In the genomic region with DNA sequence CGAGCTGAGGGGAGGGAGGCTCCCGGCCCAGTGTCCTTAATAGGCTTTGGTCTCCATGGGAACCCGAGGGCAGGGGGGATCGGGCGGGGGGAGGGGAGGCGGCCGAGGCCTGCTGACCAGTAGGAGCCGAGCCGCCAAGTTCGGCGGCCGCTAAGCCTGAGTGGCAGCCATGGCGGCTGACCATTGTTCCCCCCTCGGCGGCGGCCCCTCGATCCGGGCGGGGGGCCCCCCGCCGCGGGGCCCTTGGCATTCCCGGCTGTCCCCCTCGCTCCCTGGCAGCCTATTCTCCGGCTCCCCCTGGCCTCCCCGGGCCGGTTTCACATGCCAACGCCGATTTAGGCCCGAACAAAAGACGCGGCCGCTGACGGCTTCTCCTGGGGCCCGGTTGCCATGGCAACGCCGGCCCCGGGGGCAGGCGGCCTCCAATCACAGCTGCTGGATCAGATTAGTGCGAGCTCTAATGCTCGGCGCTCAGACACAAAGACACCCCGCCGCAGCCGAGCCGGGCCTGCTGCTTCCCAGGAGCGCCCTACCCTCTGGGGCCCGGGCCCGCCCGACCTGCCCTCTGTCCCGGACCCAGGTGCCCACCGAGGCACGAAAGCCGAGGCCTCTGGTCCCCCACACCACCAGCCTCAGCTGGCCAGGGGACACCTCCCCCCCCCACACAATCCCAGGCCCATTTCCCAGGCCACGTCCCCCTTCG, we compare ENCODE assay signal across 8 cellular contexts. TPM values are rescaled to one million over a fixed set of nuclear protein-coding genes. Genes with fewer than 3 reads are reported as not detected.
DNase-seq lines count a peak whose midpoint lies in the region; ATAC-seq and TF ChIP-seq lines count a peak whose summit lies in the region.

No MANE protein-coding gene starts in this region.

- no peak overlapping the region for H2BK5ac ChIP-seq in H9 (ENCODE audit: insufficient read length, low read length)

- peaks cover 72 to 78% of the 10 kb centered on the region in 2 experiments for H3K4me1 Mint-ChIP-seq in H9
- peaks cover 42% of the 10 kb centered on the region for H3K4me1 Mint-ChIP-seq in endothelial cell (ENCODE audit: unreplicated experiment)

- H3K36me3 ChIP-seq in upper lobe of left lung = no peaks in the 10 kb centered on the region
- H3K36me3 ChIP-seq in mucosa of descending colon (ENCODE audit: low read depth) = no peaks in the 10 kb centered on the region

- H3K79me1 ChIP-seq in H9 (ENCODE audit: insufficient read depth, low read depth, low read length, poor library complexity, severe bottlenecking) = peaks cover 1% of the 10 kb centered on the region

- H3T11ph ChIP-seq in H9 (ENCODE audit: low read length) = no peak overlapping the region

- peaks cover 5% of the 10 kb centered on the region for H4K20me1 ChIP-seq in H9 (ENCODE audit: control insufficient read depth, insufficient read depth, insufficient read length)

- H3K4me2 ChIP-seq in H9 (ENCODE audit: insufficient read depth, insufficient read length, low read length) = no peak overlapping the region

- DNase-seq in H9 = peak; percentile 97
- DNase-seq in NCI-H774 (lab: John Stamatoyannopoulos, UW) = peak; percentile 95
- DNase-seq in endothelial cell (ENCODE audit: low spot score) = peak; percentile 81
- DNase-seq in midbrain (lab: John Stamatoyannopoulos, UW) = peak; percentile 90
- peak in 1 of 2 donors; percentile 87 for DNase-seq in upper lobe of left lung
- DNase-seq in HuH-7 (ENCODE audit: low spot score) = no peak
- no peak for DNase-seq in mucosa of descending colon

- no peak for TF ChIP-seq POLR2A in upper lobe of left lung (IDR thresholded peaks at IDR 0.05)

- H2BK15ac ChIP-seq in H9 (ENCODE audit: low read depth, low read length) = no peak overlapping the region

- H4K8ac ChIP-seq in H9 (replicated peaks; ENCODE audit: insufficient read length, low read depth, low read length) = no peak overlapping the region

- TF ChIP-seq CTCF in H9 (conservative IDR thresholded peaks at IDR 0.05) (no peak), endothelial cell (IDR thresholded peaks at IDR 0.05; ENCODE audit: unreplicated experiment) (no peak), upper lobe of left lung (IDR thresholded peaks at IDR 0.05) (no peak), mucosa of descending colon (IDR thresholded peaks at IDR 0.05) (no peak)

- H2BK120ac ChIP-seq in H9 (ENCODE audit: low read depth, low read length, poor library complexity, severe bottlenecking) = no peak overlapping the region

- WGBS in H9 (ENCODE audit: extremely low coverage, insufficient read length, low lambda C conversion rate) = no CpG with 5 or more reads among the region's 56 CpGs
- WGBS in upper lobe of left lung, 2 donors = 24 to 47% methylated on average over 10 to 36 of the region's 56 CpGs

- H3K4me1 ChIP-seq in H9 (ENCODE audit: insufficient read depth, low read length) (peaks cover 10% of the 10 kb centered on the region; the same call in 1 of the 2 replicates), upper lobe of left lung (peaks cover 3 to 17% (median 10%) of the 10 kb centered on the region in 4 donors), mucosa of descending colon (ENCODE audit: low read depth) (peaks cover 26% of the 10 kb centered on the region)

- no peak overlapping the region for H2BK12ac ChIP-seq in H9 (ENCODE audit: insufficient read length, low read depth, low read length)

- H3K79me2 ChIP-seq in H9 (ENCODE audit: insufficient read depth, low read length) = no peaks in the 10 kb centered on the region

- H4K91ac ChIP-seq in H9 (ENCODE audit: insufficient read length, low read depth, low read length) = no peak overlapping the region

- no peak overlapping the region for H2AK5ac ChIP-seq in H9 (ENCODE audit: insufficient read length, low read length)

- no peaks in the 10 kb centered on the region for H3K9me3 Mint-ChIP-seq in H9
- no peaks in the 10 kb centered on the region for H3K9me3 Mint-ChIP-seq in endothelial cell (ENCODE audit: unreplicated experiment)

- H3K27ac ChIP-seq in H9 (ENCODE audit: insufficient read length, low read depth, low read length) (no peak overlapping the region), upper lobe of left lung (peak overlapping the region in 1 of 4 donors; percentile 49)

- H3K18ac ChIP-seq in H9 (ENCODE audit: insufficient read length, low read depth, low read length) = peak overlapping the region; percentile 87

- H3K4me3 ChIP-seq in upper lobe of left lung = peak overlapping the region in 3 of 4 donors; percentile 27 to 35 (median 34)
- no peak overlapping the region for H3K4me3 ChIP-seq in mucosa of descending colon

- H3K9ac ChIP-seq in H9 (ENCODE audit: extremely low read depth, insufficient read length, low read length) = no peak overlapping the region

- H3K23ac ChIP-seq in H9 (ENCODE audit: insufficient read length, low read depth, low read length) = no peak overlapping the region

- H3K36me3 Mint-ChIP-seq in H9 (ENCODE audit: insufficient read depth in 1 of 3, low read depth in 3 of 3) = peaks cover 45 to 83% (median 82%) of the 10 kb centered on the region in 3 experiments
- H3K36me3 Mint-ChIP-seq in endothelial cell (ENCODE audit: low read depth, unreplicated experiment) = peaks cover 23% of the 10 kb centered on the region

- peaks cover 2% of the 10 kb centered on the region for H3K27me3 Mint-ChIP-seq in H9 (ENCODE audit: low read depth)
- peaks cover 26% of the 10 kb centered on the region for H3K27me3 Mint-ChIP-seq in endothelial cell (ENCODE audit: unreplicated experiment)

- peak overlapping the region; percentile 80; the same call in 1 of the 2 replicates for H3K14ac ChIP-seq in H9 (ENCODE audit: insufficient read depth, low read length)

- no peaks in the 10 kb centered on the region for H3K23me2 ChIP-seq in H9 (ENCODE audit: insufficient read length, low read depth, low read length, poor library complexity, severe bottlenecking)

- peak overlapping the region; percentile 98 to 99 (median 98) for H3K27ac Mint-ChIP-seq in H9
- H3K27ac Mint-ChIP-seq in endothelial cell (ENCODE audit: unreplicated experiment) = peak overlapping the region; percentile 96

- H2BK20ac ChIP-seq in H9 (ENCODE audit: low read depth, low read length, poor library complexity, severe bottlenecking) = no peak overlapping the region

- intact Hi-C loops in mucosa of descending colon (cut with DNase I, micrococcal nuclease) = no loop called here

- H4K5ac ChIP-seq in H9 (ENCODE audit: insufficient read length, low read depth, low read length) = no peak overlapping the region

- ATAC-seq in upper lobe of left lung (ENCODE audit: low FRiP score in 2 of 2) (peak in 1 of 2 donors; percentile 49), HG03139 (IDR thresholded peaks at IDR 0.05; ENCODE audit: unreplicated experiment) (no peak), mucosa of descending colon (no peak)

- no peak overlapping the region for H3K56ac ChIP-seq in H9 (ENCODE audit: insufficient read length, low read depth, low read length)

- H3K4me3 Mint-ChIP-seq in H9 (peak overlapping the region; percentile 55 to 80), endothelial cell (ENCODE audit: unreplicated experiment) (peak overlapping the region; percentile 44)

- H3K27me3 ChIP-seq in H9 (ENCODE audit: insufficient read depth, low read length) = no peaks in the 10 kb centered on the region
- peaks cover 0 to 9% (median 4%) of the 10 kb centered on the region in 4 donors for H3K27me3 ChIP-seq in upper lobe of left lung

- no peak overlapping the region for H2AFZ ChIP-seq in H9 (ENCODE audit: low read length)

- no peak overlapping the region for H3K4ac ChIP-seq in H9 (ENCODE audit: low read depth, low read length)

- TF ChIP-seq EP300 in upper lobe of left lung (IDR thresholded peaks at IDR 0.05) = no peak

- H3K9me3 ChIP-seq in H9 (ENCODE audit: control insufficient read depth, low read depth, low read length) (no peaks in the 10 kb centered on the region), upper lobe of left lung (no peaks in the 10 kb centered on the region), mucosa of descending colon (no peaks in the 10 kb centered on the region)

RNA-seq across cellular contexts. Expression of gene MSI1, which starts 7.3 kb away (rescaled TPM):
- total RNA-seq in H9 (2021) (91.5 and 93.2 TPM in 2 replicates), endothelial cell (ENCODE audit: unreplicated experiment) (27.6 TPM), upper lobe of left lung (under 1 TPM in 5 of 6 donors, not detected in 1; 0.43 to 0.91 (median 0.49) TPM), mucosa of descending colon (1 to 10 TPM; 3.7 to 6.3 (median 3.8) TPM)

RNA-seq across cellular contexts. Expression of gene PLA2G1B, which starts 34.1 kb away (rescaled TPM):
- not detected in 2 replicates for total RNA-seq in H9 (2021)
- total RNA-seq in endothelial cell (ENCODE audit: unreplicated experiment) = not detected
- 100 to 1,000 TPM in 2 of 6 donors, 10 to 100 TPM in 4; 10.5 to 412 (median 70.3) TPM for total RNA-seq in upper lobe of left lung
- total RNA-seq in mucosa of descending colon = not detected

RNA-seq across cellular contexts. Expression of gene SIRT4, which starts 59.5 kb away (rescaled TPM):
- total RNA-seq in H9 (2021) (1.4 and 2.1 TPM in 2 replicates), endothelial cell (ENCODE audit: unreplicated experiment) (1.8 TPM), upper lobe of left lung (1 to 10 TPM in 5 of 6 donors, under 1 TPM in 1; 1.00 to 5.2 (median 2.9) TPM), mucosa of descending colon (1 to 10 TPM in 2 of 3 donors, under 1 TPM in 1; 0.53 to 3.9 (median 2.8) TPM)

Comparison
In these comparisons a context has a peak if more than half of its experiments do, and no peak if none do; other contexts are left out.
1. DNase-seq: peak in H9 (single experiment), NCI-H774 (single experiment), endothelial cell (single experiment) and midbrain (single experiment); none in HuH-7 (single experiment) and mucosa of descending colon (0 of 3).
2. RNA of gene PLA2G1B, which starts 34.1 kb away (total RNA-seq): 10.5 to 412 TPM in upper lobe of left lung; not detected in H9, not detected in endothelial cell (single experiment) and not detected in mucosa of descending colon; every median in the first group is over 10 times any median in the second.